18 cellular contexts compared by ENCODE assay signal in the genomic region with DNA sequence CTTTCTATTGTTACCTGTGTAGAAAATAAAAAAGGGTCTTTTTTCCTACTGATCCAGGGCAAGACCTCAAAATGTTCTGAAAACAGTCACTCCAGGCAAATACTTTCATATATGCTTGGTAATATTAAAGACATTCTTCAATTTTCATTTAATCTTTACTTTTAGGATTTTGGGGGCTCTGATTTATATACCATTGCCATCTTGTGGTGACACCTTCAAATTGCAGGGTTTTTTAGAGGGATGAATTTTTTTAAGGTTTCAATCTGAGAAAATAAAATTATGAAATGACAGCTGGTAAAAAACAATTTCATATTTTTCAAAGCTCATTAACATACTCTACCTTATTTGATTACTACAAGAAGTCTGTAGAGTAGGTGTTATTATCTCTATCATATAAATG. TPM values are rescaled to one million over a fixed set of nuclear protein-coding genes. Genes with fewer than 3 reads are reported as not detected.
DNase-seq lines count a peak whose midpoint lies in the region; ATAC-seq and TF ChIP-seq lines count a peak whose summit lies in the region.
"Had no signal": no experiment of that assay in that cellular context is flagged by ENCODE, and none has a peak within 500 bp of the region (broad histone marks: within the 10 kb centered on the region; RNA-seq: fewer than 3 reads in every experiment).

No MANE protein-coding gene starts in this region.

- H3K27me3 ChIP-seq in breast epithelium (no peaks in the 10 kb centered on the region), PC-3 (ENCODE audit: low read length) (no peaks in the 10 kb centered on the region)
- H3K27me3 ChIP-seq: Peyer's patch had no signal

- H3K27ac ChIP-seq in breast epithelium (no peak overlapping the region), PC-3 (ENCODE audit: low read length) (no peak overlapping the region)
- H3K27ac ChIP-seq: Peyer's patch had no signal

- H4K20me1 ChIP-seq in PC-3 (ENCODE audit: low read length): no peaks in the 10 kb centered on the region

- TF ChIP-seq CTCF in MCF 10A (IDR thresholded peaks at IDR 0.05; ENCODE audit: unreplicated experiment) (peak; percentile 16), breast epithelium (IDR thresholded peaks at IDR 0.05) (no peak), PC-3 (conservative IDR thresholded peaks at IDR 0.05; ENCODE audit: low read depth, low read length) (peak; percentile 25; the same call in 1 of the 2 replicates), fibroblast of pulmonary artery (IDR thresholded peaks at IDR 0.05; ENCODE audit: low read length, missing control alignments) (peak; percentile 27)

- ATAC-seq in PC-3: no peak
- no peak for ATAC-seq in HG03565 (IDR thresholded peaks at IDR 0.05; ENCODE audit: unreplicated experiment)
- ATAC-seq: activated T-cell treated with anti-CD3 and anti-CD28 coated beads, Interleukin-2, amount 50 U/mL, for 72 hours had no signal

- H3K36me3 Mint-ChIP-seq in MCF 10A (ENCODE audit: insufficient read depth, unreplicated experiment): peaks cover 4% of the 10 kb centered on the region

- H3K9me3 Mint-ChIP-seq in MCF 10A (ENCODE audit: unreplicated experiment): no peaks in the 10 kb centered on the region

- H3K9ac ChIP-seq in PC-3 (ENCODE audit: low read length): no peak overlapping the region

- no peak for TF ChIP-seq POLR2A in breast epithelium (IDR thresholded peaks at IDR 0.05)

- intact Hi-C loops in MCF 10A (cut with micrococcal nuclease) (loop anchor here (2.0 kb wide), 1 partner anchor 80 kb away; no protein-coding TSS in a partner anchor), breast epithelium (cut with DNase I; ENCODE audit: low total_unique reads) (no loop called here), PC-3 (cut with micrococcal nuclease) (no loop called here)

- peaks cover 5 to 34% of the 10 kb centered on the region in 2 donors for H3K9me3 ChIP-seq in breast epithelium
- no peaks in the 10 kb centered on the region for H3K9me3 ChIP-seq in PC-3 (ENCODE audit: low read length)
- H3K9me3 ChIP-seq: Peyer's patch had no signal

- no peaks in the 10 kb centered on the region for H3K4me1 Mint-ChIP-seq in MCF 10A (ENCODE audit: insufficient read depth, unreplicated experiment)
- H3K4me1 Mint-ChIP-seq: activated CD4-positive, alpha-beta T cell treated with anti-CD3 and anti-CD28 coated beads, Interleukin-2, amount 10 ng/mL, durations not matched to agents 24 days and 14 days had no signal

- H3K27ac Mint-ChIP-seq in MCF 10A (ENCODE audit: low read depth, unreplicated experiment): no peak overlapping the region
- H3K27ac Mint-ChIP-seq: activated CD4-positive, alpha-beta T cell treated with anti-CD3 and anti-CD28 coated beads, Interleukin-2, amount 10 ng/mL, durations not matched to agents 24 days and 14 days; activated T-cell treated with anti-CD3 and anti-CD28 coated beads, Interleukin-2, amount 50 U/mL, for 72 hours had no signal

- no peak overlapping the region for H2AFZ ChIP-seq in PC-3 (ENCODE audit: low read length)

- DNase-seq in MCF 10A (ENCODE audit: unreplicated experiment) (peak; percentile 8), breast epithelium (ENCODE audit: low spot score in 2 of 2) (no peak), PC-3 (no peak), fibroblast of pulmonary artery (ENCODE audit: low read depth) (no peak), NCI-H1417 treated with DMSO at 0.1 percent for 48 hours (lab: John Stamatoyannopoulos, UW) (no peak), NCI-H1417 (lab: John Stamatoyannopoulos, UW) (no peak), AG20443 (ENCODE audit: low spot score) (no peak)
- DNase-seq: ACHN; activated CD4-positive, alpha-beta T cell treated with anti-CD3 and anti-CD28 coated beads, Interleukin-2, amount 10 ng/mL, durations not matched to agents 24 days and 14 days; activated T-cell treated with anti-CD3 and anti-CD28 coated beads, Interleukin-2, amount 50 U/mL, for 72 hours; Calu3; cortex of kidney; HCEC 1CT; mesenchymal stem cell; MV-4-11; Peyer's patch had no signal

- H3K4me1 ChIP-seq in breast epithelium: no peaks in the 10 kb centered on the region
- H3K4me1 ChIP-seq in PC-3 (ENCODE audit: insufficient read depth, low read length): no peaks in the 10 kb centered on the region
- H3K4me1 ChIP-seq: Peyer's patch had no signal

- no peaks in the 10 kb centered on the region for H3F3A ChIP-seq in PC-3 (ENCODE audit: low read length, unreplicated experiment)

- no peaks in the 10 kb centered on the region for H3K9me2 ChIP-seq in PC-3 (replicated peaks; ENCODE audit: low read length)

- H3K4me3 ChIP-seq in breast epithelium: no peak overlapping the region
- no peak overlapping the region for H3K4me3 ChIP-seq in PC-3 (ENCODE audit: low read length)
- no peak overlapping the region for H3K4me3 ChIP-seq in fibroblast of pulmonary artery (replicated peaks; ENCODE audit: low read depth, low read length)
- H3K4me3 ChIP-seq: Peyer's patch had no signal

- no peak overlapping the region for H3K4me2 ChIP-seq in PC-3 (ENCODE audit: low read length)

- BruUV-seq in MCF 10A (replicated peaks; lab: Mats Ljungman, UMichigan): no TSS peak
- BruUV-seq in PC-3 (replicated peaks; lab: Mats Ljungman, UMichigan): no TSS peak

- CTCF ChIA-PET in MCF 10A (lab: Yijun Ruan, JAX): interaction anchor here (0.9 to 1.6 kb wide), 5 partner anchors 12 to 77 kb away, joined by 3 to 5 read pairs (median 4); no protein-coding TSS in a partner anchor
- CTCF ChIA-PET in PC-3 (lab: Charles Lee): no interaction called here

- POLR2A ChIA-PET in MCF 10A (lab: Yijun Ruan, JAX): interaction anchor here (0.6 kb wide), 1 partner anchor 256 kb away, joined by 5 read pairs; no protein-coding TSS in a partner anchor
- POLR2A ChIA-PET in PC-3 (lab: Charles Lee; ENCODE audit: unreplicated experiment): no interaction called here

- no peaks in the 10 kb centered on the region for H3K36me3 ChIP-seq in breast epithelium
- no peaks in the 10 kb centered on the region for H3K36me3 ChIP-seq in PC-3 (ENCODE audit: low read depth, low read length)
- H3K36me3 ChIP-seq: Peyer's patch had no signal

- H3K27me3 Mint-ChIP-seq in MCF 10A (ENCODE audit: insufficient read depth, unreplicated experiment): no peaks in the 10 kb centered on the region
- H3K27me3 Mint-ChIP-seq: activated CD4-positive, alpha-beta T cell treated with anti-CD3 and anti-CD28 coated beads, Interleukin-2, amount 10 ng/mL, durations not matched to agents 24 days and 14 days had no signal

- no peak overlapping the region for H3K4me3 Mint-ChIP-seq in MCF 10A (ENCODE audit: unreplicated experiment)
- H3K4me3 Mint-ChIP-seq: activated CD4-positive, alpha-beta T cell treated with anti-CD3 and anti-CD28 coated beads, Interleukin-2, amount 10 ng/mL, durations not matched to agents 24 days and 14 days; activated T-cell treated with anti-CD3 and anti-CD28 coated beads, Interleukin-2, amount 50 U/mL, for 72 hours had no signal

- no peaks in the 10 kb centered on the region for H3K79me2 ChIP-seq in PC-3 (ENCODE audit: low read length)

RNA-seq across cellular contexts. Expression of gene MAPK4, which starts 26.8 kb away (rescaled TPM):
- total RNA-seq in MCF 10A (2022) (0.21 TPM in 1 of 2 replicates, not detected in the other), breast epithelium (1 to 10 TPM in 2 of 3 donors, under 1 TPM in 1; 0.64 to 1.9 (median 1.3) TPM), PC-3 (2014; rRNA removed) (not detected in 2 replicates)
- total RNA-seq: activated CD4-positive, alpha-beta T cell treated with anti-CD3 and anti-CD28 coated beads, Interleukin-2, amount 10 ng/mL, durations not matched to agents 24 days and 14 days; activated T-cell treated with anti-CD3 and anti-CD28 coated beads, Interleukin-2, amount 50 U/mL, for 72 hours; Calu3; T-helper 2 cell treated with Interferon-gamma antibody and Interleukin-4, amounts not matched to agents 100 ng/mL and 5 ng/mL, for 36 hours had no signal

Comparison
In these comparisons a context has a peak if more than half of its experiments do, and no peak if none do; other contexts are left out.
1. CTCF ChIP-seq: peak in MCF 10A (single experiment), PC-3 (single experiment) and fibroblast of pulmonary artery (single experiment); none in breast epithelium (0 of 3).